35 cellular contexts compared by ENCODE assay signal in the genomic region with DNA sequence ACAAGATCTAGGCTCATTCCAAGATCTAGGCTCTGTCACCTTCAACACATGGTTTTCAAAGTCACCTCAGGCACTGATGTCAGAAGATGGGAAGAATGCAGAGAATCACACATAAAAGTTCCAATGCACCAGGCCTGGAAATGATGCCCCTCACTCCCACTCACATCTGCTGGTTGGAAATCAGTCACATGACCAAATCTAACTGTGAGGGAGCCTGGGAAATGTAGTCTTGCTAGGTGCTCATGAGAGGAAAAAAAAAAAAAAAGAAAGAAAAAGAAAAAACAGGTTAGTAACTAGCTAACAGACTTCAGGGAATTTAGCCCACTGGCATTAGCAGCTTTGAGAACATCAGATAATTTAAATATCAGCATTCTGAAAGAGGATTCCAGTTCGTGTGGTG.
DNase-seq lines count a peak whose midpoint lies in the region; ATAC-seq lines count a peak whose summit lies in the region.
"Had no signal": no experiment of that assay in that cellular context is flagged by ENCODE, and none has a peak within 500 bp of the region (broad histone marks: within the 10 kb centered on the region; RNA-seq: fewer than 3 reads in every experiment).

No MANE protein-coding gene starts in this region.

- H3K9ac ChIP-seq in NT2/D1 (ENCODE audit: insufficient read length, low read depth): no peak overlapping the region

- H3K4me1 ChIP-seq in NT2/D1 (ENCODE audit: insufficient read depth, insufficient read length): no peaks in the 10 kb centered on the region
- H3K4me1 ChIP-seq: psoas muscle, SJSA1 had no signal

- DNase-seq in NCI-H82 (lab: John Stamatoyannopoulos, UW) (peak; percentile 6), NCI-H82 treated with DMSO at 0.1 percent for 48 hours (lab: John Stamatoyannopoulos, UW; ENCODE audit: unreplicated experiment) (no peak), NT2/D1 (ENCODE audit: low read depth, low spot score) (peak; percentile 13), iPS DF 4.7 (ENCODE audit: extremely low read depth, low spot score) (peak; percentile 7), NCI-H510A (lab: John Stamatoyannopoulos, UW) (no peak), NCI-H2196 treated with DMSO at 0.1 percent for 48 hours (lab: John Stamatoyannopoulos, UW; ENCODE audit: unreplicated experiment) (no peak)
- DNase-seq: activated B cell treated with CpG ODN at 0.5 μM for 24 hours; activated CD4-positive, alpha-beta T cell treated with anti-CD3 and anti-CD28 coated beads, Interleukin-2, amount 50 U/mL, for 1 hour; activated naive CD4-positive, alpha-beta T cell; activated naive CD8-positive, alpha-beta T cell treated with anti-CD3 and anti-CD28 coated beads, Interleukin-2, amount 50 U/mL, for 24 hours; activated T-cell treated with anti-CD3 and anti-CD28 coated beads, Interleukin-2, amount 50 U/mL, for 48 hours; AML-193; caudate nucleus; CD8-positive, alpha-beta memory T cell; cortex of kidney; effector memory CD8-positive, alpha-beta T cell; erythroblast; GDM1; KG1; MG63; naive thymus-derived CD8-positive, alpha-beta T cell; NCI-H1105; NCI-H187; NCI-H2227 treated with DMSO at 0.1 percent for 48 hours; NCI-H69; psoas muscle; stimulated activated CD8-positive, alpha-beta memory T cell treated with anti-CD3 and anti-CD28 coated beads, Interleukin-4, amount 100 ng/mL, for 48 hours; stimulated activated naive CD8-positive, alpha-beta T cell treated with anti-CD3 and anti-CD28 coated beads, Interleukin-15, amount 100 ng/mL, for 72 hours; T-helper 1 cell had no signal

- no peaks in the 10 kb centered on the region for H3K9me3 ChIP-seq in NT2/D1 (ENCODE audit: insufficient read depth, low read length)
- H3K9me3 ChIP-seq: MG63, psoas muscle, SJSA1, thoracic aorta had no signal

- ATAC-seq in GM19023 (IDR thresholded peaks at IDR 0.05; ENCODE audit: unreplicated experiment) (no peak), HG03565 (IDR thresholded peaks at IDR 0.05; ENCODE audit: unreplicated experiment) (no peak)
- ATAC-seq: activated naive CD8-positive, alpha-beta T cell treated with anti-CD3 and anti-CD28 coated beads, Interleukin-2, amount 50 U/mL, for 24 hours; effector memory CD8-positive, alpha-beta T cell; naive thymus-derived CD8-positive, alpha-beta T cell; psoas muscle; sciatic nerve; stimulated activated naive CD8-positive, alpha-beta T cell treated with anti-CD3 and anti-CD28 coated beads, Interleukin-15, amount 100 ng/mL, for 72 hours had no signal

- no peak overlapping the region for H3K4me3 ChIP-seq in NT2/D1 (ENCODE audit: insufficient read length, low read depth)
- H3K4me3 ChIP-seq: lung, MG63, psoas muscle, SJSA1, thoracic aorta had no signal

- H3K27me3 ChIP-seq in NT2/D1 (ENCODE audit: insufficient read depth, insufficient read length): no peaks in the 10 kb centered on the region
- H3K27me3 ChIP-seq: MG63, SJSA1 had no signal

- no peaks in the 10 kb centered on the region for H3K36me3 ChIP-seq in NT2/D1 (ENCODE audit: insufficient read depth, insufficient read length, low read length)
- H3K36me3 ChIP-seq: MG63, SJSA1, thoracic aorta had no signal

Comparison
In these comparisons a context has a peak if more than half of its experiments do, and no peak if none do; other contexts are left out.
1. DNase-seq: peak in NCI-H82 (single experiment), NT2/D1 (single experiment) and iPS DF 4.7 (single experiment); none in NCI-H82 treated with DMSO at 0.1 percent for 48 hours (single experiment), NCI-H510A (single experiment) and NCI-H2196 treated with DMSO at 0.1 percent for 48 hours (single experiment).